Comparison of ENCODE assay signal across 1 cellular context in genomic region chrX:108307408-108308085, GRCh38.
TF ChIP-seq lines count a peak whose summit lies in the region.

No MANE protein-coding gene starts in this region.

TF ChIP-seq in liver, 16 proteins besides CTCF, POLR2A, EP300 and RAD21 (continued from another document):
- TF ChIP-seq, protein P1, sequence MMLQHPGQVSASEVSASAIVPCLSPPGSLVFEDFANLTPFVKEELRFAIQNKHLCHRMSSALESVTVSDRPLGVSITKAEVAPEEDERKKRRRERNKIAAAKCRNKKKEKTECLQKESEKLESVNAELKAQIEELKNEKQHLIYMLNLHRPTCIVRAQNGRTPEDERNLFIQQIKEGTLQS (IDR thresholded peaks at IDR 0.05) = no peak
- TF ChIP-seq MAX (IDR thresholded peaks at IDR 0.05) (peak; percentile 56), FOXA1 (IDR thresholded peaks at IDR 0.05) (peak; percentile 65), HNF4A (conservative IDR thresholded peaks at IDR 0.05) (peak; percentile 83 to 91), HNF4G (IDR thresholded peaks at IDR 0.05) (peak; percentile 21), JUND (IDR thresholded peaks at IDR 0.05) (peak in 1 of 2 donors; percentile 84), FOXA2 (IDR thresholded peaks at IDR 0.05) (peak; percentile 74)
TF ChIP-seq in liver: peak in this region for 11.
